In genomic region chr12:77401480-77402105, GRCh38 we compare ENCODE assay signal across 19 cellular contexts.
"Had no signal": no experiment of that assay in that cellular context is flagged by ENCODE, and none has a peak within 500 bp of the region (broad histone marks: within the 10 kb centered on the region; RNA-seq: fewer than 3 reads in every experiment).

No MANE protein-coding gene starts in this region.

- H3K4me1 Mint-ChIP-seq: activated naive CD8-positive, alpha-beta T cell treated with anti-CD3 and anti-CD28 coated beads for 36 hours; nephron progenitor cell; stimulated activated effector memory CD8-positive, alpha-beta T cell treated with anti-CD3 and anti-CD28 coated beads, Interleukin-12 subunit alpha, Interleukin-12 subunit beta, amount 100 ng/mL, for 72 hours had no signal

- H3K36me3 Mint-ChIP-seq: activated naive CD8-positive, alpha-beta T cell treated with anti-CD3 and anti-CD28 coated beads for 36 hours; stimulated activated effector memory CD8-positive, alpha-beta T cell treated with anti-CD3 and anti-CD28 coated beads, Interleukin-12 subunit alpha, Interleukin-12 subunit beta, amount 100 ng/mL, for 72 hours; type B pancreatic cell had no signal

- H3K27ac Mint-ChIP-seq: activated naive CD8-positive, alpha-beta T cell treated with anti-CD3 and anti-CD28 coated beads for 36 hours; nephron progenitor cell; stimulated activated effector memory CD8-positive, alpha-beta T cell treated with anti-CD3 and anti-CD28 coated beads, Interleukin-12 subunit alpha, Interleukin-12 subunit beta, amount 100 ng/mL, for 72 hours; stimulated activated naive CD8-positive, alpha-beta T cell treated with anti-CD3 and anti-CD28 coated beads, Interleukin-15, Interleukin-2, amounts not matched to agents 100 ng/mL and 50 ng/mL, for 24 hours; type B pancreatic cell had no signal

- H3K4me3 Mint-ChIP-seq: activated naive CD8-positive, alpha-beta T cell treated with anti-CD3 and anti-CD28 coated beads for 36 hours; nephron progenitor cell; stimulated activated effector memory CD8-positive, alpha-beta T cell treated with anti-CD3 and anti-CD28 coated beads, Interleukin-12 subunit alpha, Interleukin-12 subunit beta, amount 100 ng/mL, for 72 hours; stimulated activated naive CD8-positive, alpha-beta T cell treated with anti-CD3 and anti-CD28 coated beads, Interleukin-15, Interleukin-2, amounts not matched to agents 100 ng/mL and 50 ng/mL, for 24 hours; type B pancreatic cell had no signal

- H3K9me3 Mint-ChIP-seq: activated naive CD8-positive, alpha-beta T cell treated with anti-CD3 and anti-CD28 coated beads for 36 hours; nephron progenitor cell; stimulated activated naive CD8-positive, alpha-beta T cell treated with anti-CD3 and anti-CD28 coated beads, Interleukin-15, Interleukin-2, amounts not matched to agents 100 ng/mL and 50 ng/mL, for 24 hours; type B pancreatic cell had no signal

- H3K27me3 Mint-ChIP-seq: activated naive CD8-positive, alpha-beta T cell treated with anti-CD3 and anti-CD28 coated beads for 36 hours; stimulated activated naive CD8-positive, alpha-beta T cell treated with anti-CD3 and anti-CD28 coated beads, Interleukin-15, Interleukin-2, amounts not matched to agents 100 ng/mL and 50 ng/mL, for 24 hours; type B pancreatic cell had no signal

- ATAC-seq: gastrocnemius medialis; right lobe of liver; stimulated activated effector memory CD8-positive, alpha-beta T cell treated with anti-CD3 and anti-CD28 coated beads, Interleukin-12 subunit alpha, Interleukin-12 subunit beta, amount 100 ng/mL, for 72 hours had no signal

- H3K27ac ChIP-seq: gastrocnemius medialis, left ventricle myocardium inferior, neutrophil, right lobe of liver, uterus, VCaP had no signal

- DNase-seq: activated CD4-positive, alpha-beta T cell treated with anti-CD3 and anti-CD28 coated beads for 4 hours; activated CD4-positive, alpha-beta T cell treated with anti-CD3 and anti-CD28 coated beads, Interleukin-2, amount 50 U/mL, for 4 hours; activated effector memory CD4-positive, alpha-beta T cell treated with Interleukin-2 at 50 U/mL for 16 hours; activated naive CD4-positive, alpha-beta T cell treated with Interleukin-2 at 50 U/mL for 16 hours; activated naive CD8-positive, alpha-beta T cell treated with anti-CD3 and anti-CD28 coated beads for 36 hours; central memory CD4-positive, alpha-beta T cell; gastrocnemius medialis; glutamatergic neuron; left ventricle myocardium inferior; nephron progenitor cell; right lobe of liver; stimulated activated CD4-positive, alpha-beta T cell treated with anti-CD3 and anti-CD28 coated beads, Interleukin-4, amount 100 ng/mL, for 24 hours; T-helper 9 cell; uterus had no signal
